In the genomic region with DNA sequence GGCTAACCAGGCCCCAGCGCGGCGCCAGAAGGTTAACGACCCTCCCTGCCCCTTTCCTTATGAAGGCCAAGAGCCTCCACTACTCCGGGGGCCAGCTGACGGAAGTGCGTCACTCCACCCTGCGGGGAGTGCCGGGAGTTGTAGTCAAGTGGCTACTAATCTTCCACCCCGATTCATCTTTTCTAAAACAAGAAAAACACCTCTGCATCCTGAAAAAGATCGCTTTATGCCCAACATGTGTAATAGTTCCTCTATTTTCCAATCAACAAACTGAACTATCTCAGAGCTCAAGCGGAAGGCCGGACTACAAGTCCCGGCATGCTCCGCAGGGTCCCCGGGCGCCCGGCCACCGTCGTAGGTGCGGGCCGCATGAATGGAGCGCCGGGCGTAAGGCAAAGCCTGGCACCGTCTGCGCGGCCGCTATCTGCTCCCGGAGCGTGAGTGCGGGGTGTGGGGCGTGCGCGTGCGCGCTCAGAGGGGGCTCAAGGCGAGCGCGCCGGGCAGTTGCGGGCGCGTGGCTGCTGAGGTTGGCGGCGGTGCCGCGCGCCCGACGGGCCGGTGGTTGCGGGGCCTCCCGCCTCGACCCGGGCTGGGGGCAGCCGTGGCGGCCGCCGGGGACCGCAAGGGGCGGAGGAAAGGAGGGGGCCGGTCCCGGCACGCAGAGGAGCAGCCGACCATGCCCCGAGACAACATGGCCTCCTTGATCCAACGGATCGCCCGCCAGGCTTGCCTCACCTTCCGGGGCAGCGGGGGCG, we compare ENCODE assay signal across 7 cellular contexts. TPM values are rescaled to one million over a fixed set of nuclear protein-coding genes. Genes with fewer than 3 reads are reported as not detected.
DNase-seq lines count a peak whose midpoint lies in the region; ATAC-seq, FAIRE-seq and TF ChIP-seq lines count a peak whose summit lies in the region.

A gene (plus strand): TSS at position 337 of the 755 bp plus-strand sequence. CDS start 340 bp downstream, at position 677.

- in situ Hi-C loops in GM12878 (cut with MboI) = no loop called here

- H3K9me3 ChIP-seq in GM12878 (replicated peaks; ENCODE audit: control insufficient read depth, insufficient read depth, low read length) = no peaks in the 10 kb centered on the region

- POLR2A ChIA-PET in GM12878 (lab: Charles Lee) = interaction anchor here (0.6 to 3.7 kb wide), 12 partner anchors 8 to 273 kb away, joined by 3 to 46 read pairs (median 4); a partner anchor contains a TSS

- no peak for TF ChIP-seq RAD21 in GM12878 (IDR thresholded peaks at IDR 0.05; ENCODE audit: insufficient read depth, low read depth, low read length)

- H3K4me3 ChIP-seq in GM12878 = peak within 1 kb of the TSS; percentile 88
- H3K4me3 ChIP-seq in retinal pigment epithelial cell (ENCODE audit: low read length) = peak within 1 kb of the TSS; percentile 81

- intact Hi-C loops in GM12878 (cut with micrococcal nuclease; ENCODE audit: unreplicated experiment) = no loop called here

- H3K4me1 ChIP-seq in GM12878 (ENCODE audit: control insufficient read depth, insufficient read depth, low read length) = peaks cover 4% of the 10 kb centered on the region; the same call in 1 of the 2 replicates

- peak; percentile 67 for DNase-seq in GM18507 (ENCODE audit: extremely low spot score, insufficient read length, low read depth)
- DNase-seq in NCI-H1694 (lab: John Stamatoyannopoulos, UW) = peak; percentile 50
- DNase-seq in T1000 (lab: John Stamatoyannopoulos, UW) = peak; percentile 72
- peak; percentile 59 for DNase-seq in GM12878 (ENCODE audit: low read depth, low spot score)
- DNase-seq in hippocampal formation (lab: John Stamatoyannopoulos, UW) = peak; percentile 87 to 95
- DNase-seq in retinal pigment epithelial cell (ENCODE audit: low read depth) = peak; percentile 71

- peak within 1 kb of the TSS; percentile 98 for H3K27ac ChIP-seq in GM12878 (ENCODE audit: control insufficient read depth, insufficient read depth)

- peak within 1 kb of the TSS; percentile 92 for H3K4me2 ChIP-seq in GM12878 (ENCODE audit: control insufficient read depth, insufficient read depth)

- H2AFZ ChIP-seq in GM12878 (ENCODE audit: control insufficient read depth, low read depth, low read length) = peak within 1 kb of the TSS; percentile 99

- TF ChIP-seq EP300 in GM12878 (IDR thresholded peaks at IDR 0.05; ENCODE audit: borderline replicate concordance in 1 of 2, control insufficient read depth in 1 of 2, low read depth in 2 of 2, low read length in 2 of 2) = peak in 1 of 2 experiments; percentile 26; a peak in 1 of 4 replicates

- no peak for TF ChIP-seq CTCF in GM12878 (IDR thresholded peaks at IDR 0.05 in 2 of 3, conservative IDR thresholded peaks at IDR 0.05 in 1 of 3; ENCODE audit: control insufficient read depth in 2 of 3, extremely low read depth in 1 of 3, insufficient read depth in 1 of 3, low read depth in 3 of 3, low read length in 3 of 3)
- TF ChIP-seq CTCF in retinal pigment epithelial cell (conservative IDR thresholded peaks at IDR 0.05; ENCODE audit: low read depth, low read length) = no peak

- no TSS peak for BruUV-seq in GM12878 (replicated peaks; lab: Mats Ljungman, UMichigan)

- peak; percentile 89 for TF ChIP-seq POLR2A in GM12878 (IDR thresholded peaks at IDR 0.05; ENCODE audit: low read depth, low read length)

- no peaks in the 10 kb centered on the region for H3K36me3 ChIP-seq in GM12878 (ENCODE audit: control insufficient read depth in 2 of 2, insufficient read depth in 2 of 2, low read length in 1 of 2)

- no peaks in the 10 kb centered on the region for H4K20me1 ChIP-seq in GM12878 (ENCODE audit: control insufficient read depth, insufficient read depth)

- RAD21 ChIA-PET in GM12878 (lab: Charles Lee; ENCODE audit: unreplicated experiment) = interaction anchor here (0.8 to 9.4 kb wide), 10 partner anchors 13 to 193 kb away, joined by 3 to 141 read pairs (median 8); a partner anchor contains a TSS

- SMC1A ChIA-PET in GM12878 (lab: Charles Lee; ENCODE audit: uncharacterized antibody, unreplicated experiment) = interaction anchor here (0.7 to 8.7 kb wide), 16 partner anchors 12 to 196 kb away, joined by 3 to 82 read pairs (median 4); a partner anchor contains a TSS

- WGBS in GM12878 (ENCODE audit: insufficient coverage, insufficient replicate concordance, low lambda C conversion rate, missing lambda C conversion rate) = 1% methylated on average over 50 of the region's 73 CpGs

- FAIRE-seq in GM18507 (lab: Jason Lieb, UNC) = peak; percentile 92
- peak; percentile 27 for FAIRE-seq in GM12878 (lab: Jason Lieb, UNC)

- ATAC-seq in HG02885 (IDR thresholded peaks at IDR 0.05; ENCODE audit: poor library complexity, unreplicated experiment) (peak; percentile 86), GM12878 (peak; percentile 83)

- H3K79me2 ChIP-seq in GM12878 (ENCODE audit: control insufficient read depth, insufficient read depth, low read length) = peaks cover 42% of the 10 kb centered on the region

- CTCF ChIA-PET in GM12878 (lab: Yijun Ruan, JAX) = interaction anchor here (0.7 to 3.5 kb wide), 5 partner anchors 19 to 194 kb away, joined by 3 to 11 read pairs (median 4); no protein-coding TSS in a partner anchor

- peak within 1 kb of the TSS; percentile 94 for H3K9ac ChIP-seq in GM12878 (ENCODE audit: control insufficient read depth, insufficient read depth, low read length)

- H3K27me3 ChIP-seq in GM12878 (replicated peaks in 1 of 2; ENCODE audit: control insufficient read depth in 2 of 2, insufficient read depth in 2 of 2, low read length in 1 of 2) = no peaks in the 10 kb centered on the region

TF ChIP-seq in GM12878, 131 proteins besides CTCF, POLR2A, EP300 and RAD21 (continues in another document):
- TF ChIP-seq, protein P1, sequence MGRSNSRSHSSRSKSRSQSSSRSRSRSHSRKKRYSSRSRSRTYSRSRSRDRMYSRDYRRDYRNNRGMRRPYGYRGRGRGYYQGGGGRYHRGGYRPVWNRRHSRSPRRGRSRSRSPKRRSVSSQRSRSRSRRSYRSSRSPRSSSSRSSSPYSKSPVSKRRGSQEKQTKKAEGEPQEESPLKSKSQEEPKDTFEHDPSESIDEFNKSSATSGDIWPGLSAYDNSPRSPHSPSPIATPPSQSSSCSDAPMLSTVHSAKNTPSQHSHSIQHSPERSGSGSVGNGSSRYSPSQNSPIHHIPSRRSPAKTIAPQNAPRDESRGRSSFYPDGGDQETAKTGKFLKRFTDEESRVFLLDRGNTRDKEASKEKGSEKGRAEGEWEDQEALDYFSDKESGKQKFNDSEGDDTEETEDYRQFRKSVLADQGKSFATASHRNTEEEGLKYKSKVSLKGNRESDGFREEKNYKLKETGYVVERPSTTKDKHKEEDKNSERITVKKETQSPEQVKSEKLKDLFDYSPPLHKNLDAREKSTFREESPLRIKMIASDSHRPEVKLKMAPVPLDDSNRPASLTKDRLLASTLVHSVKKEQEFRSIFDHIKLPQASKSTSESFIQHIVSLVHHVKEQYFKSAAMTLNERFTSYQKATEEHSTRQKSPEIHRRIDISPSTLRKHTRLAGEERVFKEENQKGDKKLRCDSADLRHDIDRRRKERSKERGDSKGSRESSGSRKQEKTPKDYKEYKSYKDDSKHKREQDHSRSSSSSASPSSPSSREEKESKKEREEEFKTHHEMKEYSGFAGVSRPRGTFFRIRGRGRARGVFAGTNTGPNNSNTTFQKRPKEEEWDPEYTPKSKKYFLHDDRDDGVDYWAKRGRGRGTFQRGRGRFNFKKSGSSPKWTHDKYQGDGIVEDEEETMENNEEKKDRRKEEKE (IDR thresholded peaks at IDR 0.05) = no peak; the same call in 1 of the 2 replicates
- peak; percentile 96 for TF ChIP-seq GABPA (IDR thresholded peaks at IDR 0.05; ENCODE audit: low read depth)
- 0 out of 2 replicates have a peak, but pooled peaks have one; percentile 75 for TF ChIP-seq NFXL1 (IDR thresholded peaks at IDR 0.05; ENCODE audit: borderline replicate concordance)
- TF ChIP-seq TCF12 (IDR thresholded peaks at IDR 0.05; ENCODE audit: low read depth, low read length) = no peak
- peak; percentile 95 for TF ChIP-seq CREB1 (IDR thresholded peaks at IDR 0.05; ENCODE audit: low read depth)
- TF ChIP-seq, protein P2, sequence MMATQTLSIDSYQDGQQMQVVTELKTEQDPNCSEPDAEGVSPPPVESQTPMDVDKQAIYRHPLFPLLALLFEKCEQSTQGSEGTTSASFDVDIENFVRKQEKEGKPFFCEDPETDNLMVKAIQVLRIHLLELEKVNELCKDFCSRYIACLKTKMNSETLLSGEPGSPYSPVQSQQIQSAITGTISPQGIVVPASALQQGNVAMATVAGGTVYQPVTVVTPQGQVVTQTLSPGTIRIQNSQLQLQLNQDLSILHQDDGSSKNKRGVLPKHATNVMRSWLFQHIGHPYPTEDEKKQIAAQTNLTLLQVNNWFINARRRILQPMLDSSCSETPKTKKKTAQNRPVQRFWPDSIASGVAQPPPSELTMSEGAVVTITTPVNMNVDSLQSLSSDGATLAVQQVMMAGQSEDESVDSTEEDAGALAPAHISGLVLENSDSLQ (IDR thresholded peaks at IDR 0.05) = no peak
- TF ChIP-seq ESRRA (IDR thresholded peaks at IDR 0.05; ENCODE audit: low read length) = 0 out of 2 replicates have a peak, but pooled peaks have one; percentile 16
- peak; percentile 79; the same call in 1 of the 2 replicates for TF ChIP-seq ASH2L (IDR thresholded peaks at IDR 0.05; ENCODE audit: borderline replicate concordance, low read depth)
- 0 out of 4 replicates have a peak, but pooled peaks of 1 of the 2 experiments have one; percentile 38 for TF ChIP-seq SRF (IDR thresholded peaks at IDR 0.05; ENCODE audit: low read depth in 2 of 2, low read length in 2 of 2)
- peak; percentile 61 for TF ChIP-seq MYC (IDR thresholded peaks at IDR 0.05; ENCODE audit: insufficient read depth, insufficient read length, insufficient replicate concordance, low read length, severe bottlenecking)
- no peak for TF ChIP-seq NR2C2 (IDR thresholded peaks at IDR 0.05; ENCODE audit: borderline replicate concordance, control insufficient read depth, insufficient read length, low read depth)

RNA-seq across cellular contexts. Expression of the gene that starts here (rescaled TPM):
- total RNA-seq in GM12878 (2013; cell fraction: nucleolus; rRNA removed) = 35.5 and 35.8 TPM in 2 replicates
- 31.4 and 33.0 TPM in 2 replicates for total RNA-seq in GM12878 (2014; rRNA removed)
- total RNA-seq in GM12878 (2014; rRNA removed; fragmentation: Illumina TruSeq; extraction: Trizol) = 17.4 and 17.5 TPM in 2 replicates
- total RNA-seq in GM12878 (2021) = 24.8 and 26.7 TPM in 2 replicates
- 5.2 TPM for polyA plus RNA-seq in GM12878 (2011; ENCODE audit: low read depth)
- polyA plus RNA-seq in GM12878 (2011; rRNA removed) = 44.6 and 64.0 TPM in 2 replicates
- 21.9 and 23.4 TPM in 2 replicates for polyA plus RNA-seq in GM12878 (2011; cell fraction: cytosol; rRNA removed)
- polyA plus RNA-seq in GM12878 (2011; cell fraction: nucleus; rRNA removed) = 30.1 and 30.3 TPM in 2 replicates
- 12.1 and 16.7 TPM in 2 replicates for polyA plus RNA-seq in GM12878 (2012)
- polyA plus RNA-seq in GM12878 (2014; fragmentation: Illumina TruSeq; extraction: Trizol) = 20.9 and 22.8 TPM in 2 replicates
- 1 to 10 TPM; 4.3 to 8.5 TPM for polyA plus RNA-seq in GM12878 (2014; fragmentation: Nextera tagmentation; extraction: Ambion mirVana)
- polyA plus RNA-seq in GM12878 (2014; rRNA removed) = 19.5 and 20.0 TPM in 2 replicates
- polyA plus RNA-seq in GM12878 (2016; fragmentation: Nextera tagmentation; extraction: Ambion mirVana) = 1 to 10 TPM; 4.3 to 4.4 TPM
- polyA minus RNA-seq in GM12878 (2011; rRNA and poly(A)+ RNA removed) = 30.6 and 31.3 TPM in 2 replicates
- 20.1 and 22.1 TPM in 2 replicates for polyA minus RNA-seq in GM12878 (2011; cell fraction: cytosol; rRNA and poly(A)+ RNA removed)
- polyA minus RNA-seq in GM12878 (2011; cell fraction: nucleus; rRNA and poly(A)+ RNA removed) = 27.2 and 37.9 TPM in 2 replicates

Comparison
In these comparisons a context has a peak if more than half of its experiments do, and no peak if none do; other contexts are left out.
1. Peak in every context shown above with its lines: DNase-seq, ATAC-seq, H3K4me3 ChIP-seq and H3K27ac ChIP-seq.